In the genomic region with DNA sequence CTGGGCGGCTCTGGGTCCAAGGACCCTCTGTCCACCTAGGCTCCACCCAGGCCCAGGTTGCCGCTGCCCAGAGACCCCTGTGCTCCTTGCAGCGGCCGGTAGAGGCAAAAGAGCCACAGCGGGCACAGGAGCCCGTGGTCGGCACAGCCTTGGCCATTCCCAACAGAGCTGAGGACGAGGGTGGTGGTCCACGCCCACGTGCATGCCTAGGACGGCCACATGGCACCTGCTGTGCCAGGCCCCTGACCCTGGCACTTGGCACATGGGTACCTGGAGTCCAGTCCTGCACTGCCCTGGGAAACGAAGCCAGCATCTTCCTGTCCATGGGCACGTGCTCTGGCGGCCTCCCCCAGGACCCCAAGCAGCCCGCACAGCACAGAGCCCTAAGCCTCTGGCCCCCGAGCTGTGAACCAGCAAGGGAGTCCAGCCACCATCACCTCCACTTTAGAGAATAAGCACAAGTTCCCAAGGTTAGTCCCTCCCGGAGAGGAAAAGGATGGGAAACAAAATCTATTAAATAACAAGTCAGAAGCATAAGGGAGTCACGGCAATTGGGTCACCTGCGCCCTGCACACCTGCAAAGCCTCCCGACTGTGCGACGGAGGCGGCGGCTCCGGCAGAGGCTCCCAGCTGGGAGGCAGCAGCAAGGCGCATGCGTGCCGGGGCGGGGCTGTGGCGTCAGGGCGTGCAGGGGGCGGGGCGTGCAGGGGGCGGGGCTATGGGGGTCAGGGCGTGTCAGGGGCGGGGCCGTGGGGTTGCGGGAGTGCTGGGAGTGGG, we compare ENCODE assay signal across 8 cellular contexts. TPM values are rescaled to one million over a fixed set of nuclear protein-coding genes. Genes with fewer than 3 reads are reported as not detected.
DNase-seq lines count a peak whose midpoint lies in the region; ATAC-seq, FAIRE-seq and TF ChIP-seq lines count a peak whose summit lies in the region.

No MANE protein-coding gene starts in this region.

- FAIRE-seq in bronchial epithelial cell (lab: Jason Lieb, UNC): no peak

- TF ChIP-seq CTCF in AG04449 (IDR thresholded peaks at IDR 0.05; ENCODE audit: insufficient read depth, low read length, missing control alignments) (no peak), bronchial epithelial cell (IDR thresholded peaks at IDR 0.05; ENCODE audit: insufficient read depth, low read length, severe bottlenecking) (no peak), mesothelial cell of epicardium (IDR thresholded peaks at IDR 0.05; ENCODE audit: unreplicated experiment) (no peak)

- H3K4me3 Mint-ChIP-seq in T-cell (peak overlapping the region in 1 of 3 donors; percentile 66), mesothelial cell of epicardium (peak overlapping the region; percentile 70)

- H3K9me3 Mint-ChIP-seq in T-cell (no peaks in the 10 kb centered on the region), mesothelial cell of epicardium (no peaks in the 10 kb centered on the region)

- H3K27me3 ChIP-seq in bronchial epithelial cell (ENCODE audit: control insufficient read depth, insufficient read depth, low read length): no peaks in the 10 kb centered on the region

- H3K4me3 ChIP-seq in AG04449 (ENCODE audit: low read depth, low read length) (peak overlapping the region; percentile 29), bronchial epithelial cell (ENCODE audit: low read depth, low read length) (peak overlapping the region; percentile 0)

- H3K27me3 Mint-ChIP-seq in T-cell (no peaks in the 10 kb centered on the region), mesothelial cell of epicardium (ENCODE audit: low read depth) (peaks cover 18% of the 10 kb centered on the region)

- no peaks in the 10 kb centered on the region for H3K4me1 Mint-ChIP-seq in T-cell
- peaks cover 3% of the 10 kb centered on the region for H3K4me1 Mint-ChIP-seq in mesothelial cell of epicardium

- no peaks in the 10 kb centered on the region for H3K36me3 ChIP-seq in bronchial epithelial cell (ENCODE audit: control insufficient read depth, insufficient read depth, low read length)

- H3K27ac Mint-ChIP-seq in T-cell (no peak overlapping the region), mesothelial cell of epicardium (no peak overlapping the region)

- H3K36me3 Mint-ChIP-seq in T-cell (no peaks in the 10 kb centered on the region), mesothelial cell of epicardium (no peaks in the 10 kb centered on the region)

- ATAC-seq in HG03342 (IDR thresholded peaks at IDR 0.05; ENCODE audit: unreplicated experiment) (peak; percentile 38), T-cell (replicated peaks in 1 of 4) (peak; percentile 29 to 83 (median 74)), HG02981 (IDR thresholded peaks at IDR 0.05; ENCODE audit: unreplicated experiment) (no peak)

- CTCF ChIA-PET in AG04449 (lab: Yijun Ruan, JAX): interaction anchor here (1.0 kb wide), 1 partner anchor 102 kb away, joined by 3 read pairs; no protein-coding TSS in a partner anchor
- CTCF ChIA-PET in T-cell (lab: Charles Lee): no interaction called here

- POLR2A ChIA-PET in AG04449 (lab: Yijun Ruan, JAX) (no interaction called here), T-cell (lab: Charles Lee) (no interaction called here)

- no peak for DNase-seq in AG04449 (ENCODE audit: low read depth, low spot score)
- peak in 30 of 34 experiments; percentile 6 to 69 (median 42) for DNase-seq in T-cell
- no peak for DNase-seq in bronchial epithelial cell (ENCODE audit: low read depth)
- DNase-seq in mesothelial cell of epicardium (ENCODE audit: low spot score in 2 of 2, unreplicated experiment in 2 of 2): peak; percentile 65 to 83
- DNase-seq in stimulated activated naive CD4-positive, alpha-beta T cell treated with Interleukin-2 at 50 U/mL for 16 hours (lab: John Stamatoyannopoulos, UW): peak; percentile 17
- DNase-seq in NCI-H2171 treated with DMSO at 0.1 percent for 48 hours (lab: John Stamatoyannopoulos, UW): no peak

RNA-seq across cellular contexts. Expression of a gene that starts 59.1 kb away (rescaled TPM):
- 10 to 100 TPM in 3 of 5 donors, 1 to 10 TPM in 2; 5.8 to 16.4 (median 12.2) TPM for total RNA-seq in T-cell
- total RNA-seq in bronchial epithelial cell: 9.7 and 14.6 TPM in 2 replicates
- 8.0 to 9.9 TPM (median 8.4 TPM) in 3 replicates for total RNA-seq in mesothelial cell of epicardium

Comparison
In these comparisons a context has a peak if more than half of its experiments do, and no peak if none do; other contexts are left out.
1. DNase-seq: peak in T-cell (30 of 34), mesothelial cell of epicardium (2 of 2) and stimulated activated naive CD4-positive, alpha-beta T cell treated with Interleukin-2 at 50 U/mL for 16 hours (single experiment); none in AG04449 (single experiment), bronchial epithelial cell (single experiment) and NCI-H2171 treated with DMSO at 0.1 percent for 48 hours (single experiment).